Comparison of ENCODE assay signal across 8 cellular contexts in the genomic region with DNA sequence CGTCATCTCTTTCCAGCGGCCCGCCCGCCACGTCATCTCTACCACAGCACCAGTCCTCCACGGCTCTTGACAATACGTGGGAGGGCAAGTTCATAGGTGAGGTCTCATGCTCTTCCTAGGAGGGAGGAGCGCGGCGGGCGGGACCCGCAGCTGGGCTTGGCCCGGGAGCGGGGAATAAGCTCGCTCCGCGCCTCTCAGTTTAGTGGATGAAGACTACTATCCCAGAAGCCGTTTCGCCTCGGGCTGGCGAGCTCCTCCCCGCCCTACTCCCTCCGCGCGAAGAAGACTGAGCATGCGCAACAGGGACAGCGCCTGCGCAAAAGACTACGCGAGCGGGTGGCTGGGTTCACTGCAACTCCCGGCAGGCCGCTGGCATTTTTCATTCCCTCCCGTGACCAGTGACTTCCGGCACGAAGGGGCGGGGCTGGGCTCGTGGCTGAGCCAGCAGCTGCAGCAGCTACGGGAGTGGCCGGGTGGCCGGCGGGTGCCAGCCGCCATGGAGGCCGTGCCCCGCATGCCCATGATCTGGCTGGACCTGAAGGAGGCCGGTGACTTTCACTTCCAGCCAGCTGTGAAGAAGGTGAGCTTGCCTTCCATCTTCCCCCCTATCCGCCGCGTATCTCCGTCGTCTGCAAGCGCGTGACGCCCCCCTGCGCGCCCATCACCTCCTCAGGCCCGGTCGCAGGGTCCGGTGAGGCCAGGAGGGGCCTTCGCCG. TPM values are rescaled to one million over a fixed set of nuclear protein-coding genes. Genes with fewer than 3 reads are reported as not detected.
A peak's percentile ranks its signal among the peaks of the same experiment; 100 is the strongest.
DNase-seq lines count a peak whose midpoint lies in the region; ATAC-seq lines count a peak whose summit lies in the region.

A gene with protein sequence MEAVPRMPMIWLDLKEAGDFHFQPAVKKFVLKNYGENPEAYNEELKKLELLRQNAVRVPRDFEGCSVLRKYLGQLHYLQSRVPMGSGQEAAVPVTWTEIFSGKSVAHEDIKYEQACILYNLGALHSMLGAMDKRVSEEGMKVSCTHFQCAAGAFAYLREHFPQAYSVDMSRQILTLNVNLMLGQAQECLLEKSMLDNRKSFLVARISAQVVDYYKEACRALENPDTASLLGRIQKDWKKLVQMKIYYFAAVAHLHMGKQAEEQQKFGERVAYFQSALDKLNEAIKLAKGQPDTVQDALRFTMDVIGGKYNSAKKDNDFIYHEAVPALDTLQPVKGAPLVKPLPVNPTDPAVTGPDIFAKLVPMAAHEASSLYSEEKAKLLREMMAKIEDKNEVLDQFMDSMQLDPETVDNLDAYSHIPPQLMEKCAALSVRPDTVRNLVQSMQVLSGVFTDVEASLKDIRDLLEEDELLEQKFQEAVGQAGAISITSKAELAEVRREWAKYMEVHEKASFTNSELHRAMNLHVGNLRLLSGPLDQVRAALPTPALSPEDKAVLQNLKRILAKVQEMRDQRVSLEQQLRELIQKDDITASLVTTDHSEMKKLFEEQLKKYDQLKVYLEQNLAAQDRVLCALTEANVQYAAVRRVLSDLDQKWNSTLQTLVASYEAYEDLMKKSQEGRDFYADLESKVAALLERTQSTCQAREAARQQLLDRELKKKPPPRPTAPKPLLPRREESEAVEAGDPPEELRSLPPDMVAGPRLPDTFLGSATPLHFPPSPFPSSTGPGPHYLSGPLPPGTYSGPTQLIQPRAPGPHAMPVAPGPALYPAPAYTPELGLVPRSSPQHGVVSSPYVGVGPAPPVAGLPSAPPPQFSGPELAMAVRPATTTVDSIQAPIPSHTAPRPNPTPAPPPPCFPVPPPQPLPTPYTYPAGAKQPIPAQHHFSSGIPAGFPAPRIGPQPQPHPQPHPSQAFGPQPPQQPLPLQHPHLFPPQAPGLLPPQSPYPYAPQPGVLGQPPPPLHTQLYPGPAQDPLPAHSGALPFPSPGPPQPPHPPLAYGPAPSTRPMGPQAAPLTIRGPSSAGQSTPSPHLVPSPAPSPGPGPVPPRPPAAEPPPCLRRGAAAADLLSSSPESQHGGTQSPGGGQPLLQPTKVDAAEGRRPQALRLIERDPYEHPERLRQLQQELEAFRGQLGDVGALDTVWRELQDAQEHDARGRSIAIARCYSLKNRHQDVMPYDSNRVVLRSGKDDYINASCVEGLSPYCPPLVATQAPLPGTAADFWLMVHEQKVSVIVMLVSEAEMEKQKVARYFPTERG (N-terminal part only) (plus strand): TSS at position 421 of the 716 bp plus-strand sequence. CDS start 76 bp downstream, at position 497.

- H3K27ac Mint-ChIP-seq in natural killer cell treated with Interleukin-12 subunit alpha and Interleukin-12 subunit beta and Interleukin-15 and Interleukin-18, amount 100 ng/mL, for 72 hours = peak within 1 kb of the TSS; percentile 98 to 99

- peaks cover 9% of the 10 kb centered on the region for H3K36me3 Mint-ChIP-seq in natural killer cell treated with Interleukin-12 subunit alpha and Interleukin-12 subunit beta and Interleukin-15 and Interleukin-18, amount 100 ng/mL, for 72 hours

- DNase-seq in ELF-1 (ENCODE audit: low read depth, low spot score) (peak; percentile 100), H7 (peak; percentile 99), M059J (ENCODE audit: low read depth) (peak; percentile 96), SHP77 (lab: John Stamatoyannopoulos, UW) (peak; percentile 97 to 98), fibroblast of peridontal ligament (ENCODE audit: extremely low read depth) (peak; percentile 99)
- peak; percentile 99 for DNase-seq in activated effector memory CD4-positive, alpha-beta T cell treated with Interleukin-2 at 50 U/mL for 16 hours
- peak; percentile 99 for DNase-seq in natural killer cell treated with Interleukin-12 subunit alpha and Interleukin-12 subunit beta and Interleukin-15 and Interleukin-18, amount 100 ng/mL, for 72 hours (ENCODE audit: low spot score)
- DNase-seq in stimulated activated naive CD8-positive, alpha-beta T cell treated with anti-CD3 and anti-CD28 coated beads, Interleukin-15, Interleukin-2, amounts not matched to agents 100 U/mL and 50 U/mL, for 24 hours = peak; percentile 99

- H3K9me3 Mint-ChIP-seq in natural killer cell treated with Interleukin-12 subunit alpha and Interleukin-12 subunit beta and Interleukin-15 and Interleukin-18, amount 100 ng/mL, for 72 hours = no peaks in the 10 kb centered on the region

- H3K4me3 Mint-ChIP-seq in natural killer cell treated with Interleukin-12 subunit alpha and Interleukin-12 subunit beta and Interleukin-15 and Interleukin-18, amount 100 ng/mL, for 72 hours = peak within 1 kb of the TSS; percentile 99

- peaks cover 0 to 1% of the 10 kb centered on the region in 2 donors for H3K27me3 Mint-ChIP-seq in natural killer cell treated with Interleukin-12 subunit alpha and Interleukin-12 subunit beta and Interleukin-15 and Interleukin-18, amount 100 ng/mL, for 72 hours

- peak within 1 kb of the TSS; percentile 93 for H3K4me3 ChIP-seq in H7 (ENCODE audit: insufficient read depth, low read depth, low read length)

- peak; percentile 90 to 92 for ATAC-seq in natural killer cell treated with Interleukin-12 subunit alpha and Interleukin-12 subunit beta and Interleukin-15 and Interleukin-18, amount 100 ng/mL, for 72 hours
- peak; percentile 87 for ATAC-seq in stimulated activated naive CD8-positive, alpha-beta T cell treated with anti-CD3 and anti-CD28 coated beads, Interleukin-15, Interleukin-2, amounts not matched to agents 100 U/mL and 50 U/mL, for 24 hours

- no peaks in the 10 kb centered on the region for H3K27me3 ChIP-seq in H7 (ENCODE audit: control insufficient read depth, insufficient read depth, low read length)

- H3K36me3 ChIP-seq in H7 (replicated peaks; ENCODE audit: control insufficient read depth, insufficient read depth, low read length) = peaks cover 3% of the 10 kb centered on the region; the same call in 1 of the 2 replicates

- peaks cover 35 to 41% of the 10 kb centered on the region in 2 donors for H3K4me1 Mint-ChIP-seq in natural killer cell treated with Interleukin-12 subunit alpha and Interleukin-12 subunit beta and Interleukin-15 and Interleukin-18, amount 100 ng/mL, for 72 hours (ENCODE audit: low read depth in 2 of 2)

RNA-seq across cellular contexts. Expression of the gene that starts here (rescaled TPM):
- 18.7 and 21.7 TPM in 2 replicates for total RNA-seq in H7 (2014; rRNA removed; shearing (Covaris generic))
- total RNA-seq in M059J (2014; rRNA removed; shearing (Covaris generic)) = 3.3 and 8.5 TPM in 2 replicates
- 10 to 100 TPM; 30.5 to 45.3 TPM for total RNA-seq in natural killer cell treated with Interleukin-12 subunit alpha and Interleukin-12 subunit beta and Interleukin-15 and Interleukin-18, amount 100 ng/mL, for 72 hours

Comparison
In these comparisons a context has a peak if more than half of its experiments do, and no peak if none do; other contexts are left out.
1. Peak in every context shown above with its lines: DNase-seq, ATAC-seq and H3K4me3 ChIP-seq.